ENCODE assay signal across 29 cellular contexts in genomic region chr2:151333083-151333482, GRCh38.
"Had no signal": no experiment of that assay in that cellular context is flagged by ENCODE, and none has a peak within 500 bp of the region (broad histone marks: within the 10 kb centered on the region; RNA-seq: fewer than 3 reads in every experiment).

No MANE protein-coding gene starts in this region.

- H3K9me3 Mint-ChIP-seq: natural killer cell treated with Interleukin-12 subunit alpha and Interleukin-12 subunit beta and Interleukin-15 and Interleukin-18, amount 100 ng/mL, for 72 hours; stimulated activated effector memory CD8-positive, alpha-beta T cell treated with anti-CD3 and anti-CD28 coated beads, Interleukin-12 subunit alpha, Interleukin-12 subunit beta, amount 100 ng/mL, for 72 hours; type B pancreatic cell had no signal

- DNase-seq: dermis blood vessel endothelial cell; effector memory CD4-positive, alpha-beta T cell; erythroblast; esophagus squamous epithelium; foreskin melanocyte; glutamatergic neuron; heart right ventricle; hippocampal formation; left cardiac atrium; left lung; mesenchymal stem cell; mucosa of descending colon; naive B cell; stimulated activated CD4-positive, alpha-beta T cell treated with anti-CD3 and anti-CD28 coated beads, Interleukin-2, amount 100 ng/mL, for 24 hours; stimulated activated CD4-positive, alpha-beta T cell treated with anti-CD3 and anti-CD28 coated beads, Interleukin-4, amount 100 ng/mL, for 24 hours; stimulated activated naive CD4-positive, alpha-beta T cell treated with Interleukin-2 at 50 U/mL for 16 hours; stomach; testis; tibial artery had no signal

- H3K27ac Mint-ChIP-seq: mesothelial cell of epicardium; naive B cell; natural killer cell treated with Interleukin-12 subunit alpha and Interleukin-12 subunit beta and Interleukin-15 and Interleukin-18, amount 100 ng/mL, for 72 hours; stimulated activated effector memory CD8-positive, alpha-beta T cell treated with anti-CD3 and anti-CD28 coated beads, Interleukin-12 subunit alpha, Interleukin-12 subunit beta, amount 100 ng/mL, for 72 hours; type B pancreatic cell had no signal

- H3K36me3 ChIP-seq: esophagus squamous epithelium, heart right ventricle, left lung, neutrophil, prostate gland, right atrium auricular region, stomach, tibial artery had no signal

- H3K9me3 ChIP-seq: esophagus squamous epithelium, left lung, mucosa of descending colon, neutrophil, prostate gland, stomach, testis, tibial artery had no signal

- H3K27me3 ChIP-seq: left lung, neutrophil, right atrium auricular region, stomach, testis, tibial artery had no signal

- ATAC-seq: heart right ventricle; mucosa of descending colon; natural killer cell treated with Interleukin-12 subunit alpha and Interleukin-12 subunit beta and Interleukin-15 and Interleukin-18, amount 100 ng/mL, for 72 hours; sciatic nerve; stimulated activated effector memory CD8-positive, alpha-beta T cell treated with anti-CD3 and anti-CD28 coated beads, Interleukin-12 subunit alpha, Interleukin-12 subunit beta, amount 100 ng/mL, for 72 hours had no signal

- H3K4me3 Mint-ChIP-seq: mesothelial cell of epicardium; naive B cell; natural killer cell treated with Interleukin-12 subunit alpha and Interleukin-12 subunit beta and Interleukin-15 and Interleukin-18, amount 100 ng/mL, for 72 hours; neural crest cell; stimulated activated effector memory CD8-positive, alpha-beta T cell treated with anti-CD3 and anti-CD28 coated beads, Interleukin-12 subunit alpha, Interleukin-12 subunit beta, amount 100 ng/mL, for 72 hours; type B pancreatic cell had no signal

- H3K4me1 Mint-ChIP-seq: naive B cell; stimulated activated effector memory CD8-positive, alpha-beta T cell treated with anti-CD3 and anti-CD28 coated beads, Interleukin-12 subunit alpha, Interleukin-12 subunit beta, amount 100 ng/mL, for 72 hours had no signal

- H3K36me3 Mint-ChIP-seq: mesothelial cell of epicardium; naive B cell; natural killer cell treated with Interleukin-12 subunit alpha and Interleukin-12 subunit beta and Interleukin-15 and Interleukin-18, amount 100 ng/mL, for 72 hours; stimulated activated effector memory CD8-positive, alpha-beta T cell treated with anti-CD3 and anti-CD28 coated beads, Interleukin-12 subunit alpha, Interleukin-12 subunit beta, amount 100 ng/mL, for 72 hours; type B pancreatic cell had no signal

- H3K4me3 ChIP-seq: coronary artery, esophagus squamous epithelium, heart right ventricle, left lung, mucosa of descending colon, prostate gland, right atrium auricular region, stomach, testis, tibial artery had no signal

- H3K27ac ChIP-seq: coronary artery, esophagus squamous epithelium, heart right ventricle, left lung, neutrophil, prostate gland, right atrium auricular region, stomach, testis, tibial artery had no signal

- H3K4me1 ChIP-seq: prostate gland, right atrium auricular region, testis, tibial artery had no signal
